In the genomic region with DNA sequence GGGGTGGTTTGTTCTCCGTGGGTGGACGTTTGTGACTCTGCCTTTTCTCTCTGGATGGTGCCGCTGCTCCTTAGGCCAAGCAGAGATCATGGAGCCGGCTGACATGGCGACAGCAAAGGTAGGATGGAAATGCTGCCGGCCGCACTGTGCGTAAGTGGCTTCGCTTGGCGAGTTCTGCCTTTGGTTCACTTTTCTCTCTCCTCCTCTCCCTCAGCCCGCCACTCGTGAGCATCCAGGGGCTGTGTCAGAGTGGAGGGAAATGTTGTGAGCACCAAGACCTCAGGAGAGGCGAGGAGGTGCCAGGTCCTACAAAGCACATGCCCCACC, we compare ENCODE assay signal across 2 cellular contexts.
TF ChIP-seq lines count a peak whose summit lies in the region.

No MANE protein-coding gene starts in this region.

TF ChIP-seq in A549, 52 proteins besides CTCF, POLR2A, EP300 and RAD21:
- no peak for TF ChIP-seq ZSCAN20 (CRISPR knock-in tag; IDR thresholded peaks at IDR 0.05)
- no peak for TF ChIP-seq RNF2 (IDR thresholded peaks at IDR 0.05; ENCODE audit: borderline replicate concordance, low read depth)
- TF ChIP-seq GATA3 (IDR thresholded peaks at IDR 0.05; ENCODE audit: borderline replicate concordance), result no peak
- no peak for TF ChIP-seq MAZ (IDR thresholded peaks at IDR 0.05; ENCODE audit: borderline replicate concordance, low read depth, low read length)
- no peak for TF ChIP-seq NFE2L2 (conservative IDR thresholded peaks at IDR 0.05; ENCODE audit: low read length)
- no peak for TF ChIP-seq HOXB13 (CRISPR knock-in tag; IDR thresholded peaks at IDR 0.05; ENCODE audit: low read depth)
- no peak for TF ChIP-seq ESRRA (IDR thresholded peaks at IDR 0.05; ENCODE audit: borderline replicate concordance, low read length)
- no peak for TF ChIP-seq RFX5 (IDR thresholded peaks at IDR 0.05)
- TF ChIP-seq, protein P1, sequence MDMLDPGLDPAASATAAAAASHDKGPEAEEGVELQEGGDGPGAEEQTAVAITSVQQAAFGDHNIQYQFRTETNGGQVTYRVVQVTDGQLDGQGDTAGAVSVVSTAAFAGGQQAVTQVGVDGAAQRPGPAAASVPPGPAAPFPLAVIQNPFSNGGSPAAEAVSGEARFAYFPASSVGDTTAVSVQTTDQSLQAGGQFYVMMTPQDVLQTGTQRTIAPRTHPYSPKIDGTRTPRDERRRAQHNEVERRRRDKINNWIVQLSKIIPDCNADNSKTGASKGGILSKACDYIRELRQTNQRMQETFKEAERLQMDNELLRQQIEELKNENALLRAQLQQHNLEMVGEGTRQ (IDR thresholded peaks at IDR 0.05), result no peak
- TF ChIP-seq, protein P2, sequence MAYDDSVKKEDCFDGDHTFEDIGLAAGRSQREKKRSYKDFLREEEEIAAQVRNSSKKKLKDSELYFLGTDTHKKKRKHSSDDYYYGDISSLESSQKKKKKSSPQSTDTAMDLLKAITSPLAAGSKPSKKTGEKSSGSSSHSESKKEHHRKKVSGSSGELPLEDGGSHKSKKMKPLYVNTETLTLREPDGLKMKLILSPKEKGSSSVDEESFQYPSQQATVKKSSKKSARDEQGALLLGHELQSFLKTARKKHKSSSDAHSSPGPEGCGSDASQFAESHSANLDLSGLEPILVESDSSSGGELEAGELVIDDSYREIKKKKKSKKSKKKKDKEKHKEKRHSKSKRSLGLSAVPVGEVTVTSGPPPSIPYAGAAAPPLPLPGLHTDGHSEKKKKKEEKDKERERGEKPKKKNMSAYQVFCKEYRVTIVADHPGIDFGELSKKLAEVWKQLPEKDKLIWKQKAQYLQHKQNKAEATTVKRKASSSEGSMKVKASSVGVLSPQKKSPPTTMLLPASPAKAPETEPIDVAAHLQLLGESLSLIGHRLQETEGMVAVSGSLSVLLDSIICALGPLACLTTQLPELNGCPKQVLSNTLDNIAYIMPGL (CRISPR knock-in tag; IDR thresholded peaks at IDR 0.05; ENCODE audit: borderline replicate concordance), result no peak
- TF ChIP-seq, protein P3, sequence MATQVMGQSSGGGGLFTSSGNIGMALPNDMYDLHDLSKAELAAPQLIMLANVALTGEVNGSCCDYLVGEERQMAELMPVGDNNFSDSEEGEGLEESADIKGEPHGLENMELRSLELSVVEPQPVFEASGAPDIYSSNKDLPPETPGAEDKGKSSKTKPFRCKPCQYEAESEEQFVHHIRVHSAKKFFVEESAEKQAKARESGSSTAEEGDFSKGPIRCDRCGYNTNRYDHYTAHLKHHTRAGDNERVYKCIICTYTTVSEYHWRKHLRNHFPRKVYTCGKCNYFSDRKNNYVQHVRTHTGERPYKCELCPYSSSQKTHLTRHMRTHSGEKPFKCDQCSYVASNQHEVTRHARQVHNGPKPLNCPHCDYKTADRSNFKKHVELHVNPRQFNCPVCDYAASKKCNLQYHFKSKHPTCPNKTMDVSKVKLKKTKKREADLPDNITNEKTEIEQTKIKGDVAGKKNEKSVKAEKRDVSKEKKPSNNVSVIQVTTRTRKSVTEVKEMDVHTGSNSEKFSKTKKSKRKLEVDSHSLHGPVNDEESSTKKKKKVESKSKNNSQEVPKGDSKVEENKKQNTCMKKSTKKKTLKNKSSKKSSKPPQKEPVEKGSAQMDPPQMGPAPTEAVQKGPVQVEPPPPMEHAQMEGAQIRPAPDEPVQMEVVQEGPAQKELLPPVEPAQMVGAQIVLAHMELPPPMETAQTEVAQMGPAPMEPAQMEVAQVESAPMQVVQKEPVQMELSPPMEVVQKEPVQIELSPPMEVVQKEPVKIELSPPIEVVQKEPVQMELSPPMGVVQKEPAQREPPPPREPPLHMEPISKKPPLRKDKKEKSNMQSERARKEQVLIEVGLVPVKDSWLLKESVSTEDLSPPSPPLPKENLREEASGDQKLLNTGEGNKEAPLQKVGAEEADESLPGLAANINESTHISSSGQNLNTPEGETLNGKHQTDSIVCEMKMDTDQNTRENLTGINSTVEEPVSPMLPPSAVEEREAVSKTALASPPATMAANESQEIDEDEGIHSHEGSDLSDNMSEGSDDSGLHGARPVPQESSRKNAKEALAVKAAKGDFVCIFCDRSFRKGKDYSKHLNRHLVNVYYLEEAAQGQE (IDR thresholded peaks at IDR 0.05), result no peak
- TF ChIP-seq BHLHE40 (IDR thresholded peaks at IDR 0.05; ENCODE audit: low read depth, low read length), result no peak
- TF ChIP-seq EHF (CRISPR knock-in tag; IDR thresholded peaks at IDR 0.05), result no peak
- TF ChIP-seq JUNB (IDR thresholded peaks at IDR 0.05), result no peak
- TF ChIP-seq HOXA7 (CRISPR knock-in tag; IDR thresholded peaks at IDR 0.05), result no peak
- no peak for TF ChIP-seq NR3C1 (IDR thresholded peaks at IDR 0.05)
- TF ChIP-seq SMC3 (IDR thresholded peaks at IDR 0.05), result no peak
- TF ChIP-seq KDM1A (IDR thresholded peaks at IDR 0.05; ENCODE audit: low read depth), result no peak
- no peak for TF ChIP-seq NPAS2 (CRISPR knock-in tag; IDR thresholded peaks at IDR 0.05; ENCODE audit: borderline replicate concordance)
- TF ChIP-seq FOSB (CRISPR knock-in tag; IDR thresholded peaks at IDR 0.05), result no peak

TF ChIP-seq in IMR-90, 13 proteins besides CTCF, POLR2A, EP300 and RAD21:
- no peak for TF ChIP-seq RFX5 (IDR thresholded peaks at IDR 0.05; ENCODE audit: low read depth, low read length)
- TF ChIP-seq NFE2L2 (IDR thresholded peaks at IDR 0.05; ENCODE audit: low read depth, low read length), result no peak
- no peak for TF ChIP-seq MAZ (IDR thresholded peaks at IDR 0.05; ENCODE audit: borderline replicate concordance, low read depth, low read length)
- TF ChIP-seq, protein P1 (IDR thresholded peaks at IDR 0.05; ENCODE audit: low read depth, low read length), result no peak
- TF ChIP-seq CEBPB (IDR thresholded peaks at IDR 0.05; ENCODE audit: low read depth, low read length), result no peak
- TF ChIP-seq BHLHE40 (IDR thresholded peaks at IDR 0.05; ENCODE audit: low read depth, low read length), result no peak
- TF ChIP-seq CHD1 (IDR thresholded peaks at IDR 0.05; ENCODE audit: low read depth, low read length), result no peak
- TF ChIP-seq, protein P4, sequence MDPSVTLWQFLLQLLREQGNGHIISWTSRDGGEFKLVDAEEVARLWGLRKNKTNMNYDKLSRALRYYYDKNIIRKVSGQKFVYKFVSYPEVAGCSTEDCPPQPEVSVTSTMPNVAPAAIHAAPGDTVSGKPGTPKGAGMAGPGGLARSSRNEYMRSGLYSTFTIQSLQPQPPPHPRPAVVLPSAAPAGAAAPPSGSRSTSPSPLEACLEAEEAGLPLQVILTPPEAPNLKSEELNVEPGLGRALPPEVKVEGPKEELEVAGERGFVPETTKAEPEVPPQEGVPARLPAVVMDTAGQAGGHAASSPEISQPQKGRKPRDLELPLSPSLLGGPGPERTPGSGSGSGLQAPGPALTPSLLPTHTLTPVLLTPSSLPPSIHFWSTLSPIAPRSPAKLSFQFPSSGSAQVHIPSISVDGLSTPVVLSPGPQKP (IDR thresholded peaks at IDR 0.05; ENCODE audit: borderline replicate concordance, low read depth, low read length), result no peak
